In genomic region chr11:60455531-60456042, GRCh38 we compare ENCODE assay signal across 12 cellular contexts. TPM values are rescaled to one million over a fixed set of nuclear protein-coding genes. Genes with fewer than 3 reads are reported as not detected.
DNase-seq lines count a peak whose midpoint lies in the region; ATAC-seq and TF ChIP-seq lines count a peak whose summit lies in the region.
"Had no signal": no experiment of that assay in that cellular context is flagged by ENCODE, and none has a peak within 500 bp of the region (broad histone marks: within the 10 kb centered on the region; RNA-seq: fewer than 3 reads in every experiment).

Gene MS4A1, plus strand, starts transcription at chr11:60455847. Its CDS starts 6,528 bp downstream, at chr11:60462375.

- no peaks in the 10 kb centered on the region for H3K27me3 Mint-ChIP-seq in naive B cell
- peaks cover 6% of the 10 kb centered on the region for H3K27me3 Mint-ChIP-seq in mesothelial cell of epicardium (ENCODE audit: low read depth)

- DNase-seq in naive B cell (peak; percentile 95), mesothelial cell of epicardium (ENCODE audit: low spot score in 2 of 2, unreplicated experiment in 2 of 2) (no peak), OCI-M2 (lab: John Stamatoyannopoulos, UW; ENCODE audit: unreplicated experiment) (no peak), D341Med (ENCODE audit: low spot score) (no peak), NCI-H1417 (lab: John Stamatoyannopoulos, UW) (no peak)
- DNase-seq: activated CD8-positive, alpha-beta memory T cell treated with anti-CD3 and anti-CD28 coated beads for 24 hours; hypothalamus had no signal

- H3K36me3 Mint-ChIP-seq in naive B cell (peaks cover 28 to 33% of the 10 kb centered on the region in 2 donors), mesothelial cell of epicardium (no peaks in the 10 kb centered on the region)

- peak; percentile 80 for ATAC-seq in GM21526 (IDR thresholded peaks at IDR 0.05; ENCODE audit: low FRiP score, unreplicated experiment)
- ATAC-seq in HG03196 (IDR thresholded peaks at IDR 0.05; ENCODE audit: unreplicated experiment), result peak; percentile 84
- ATAC-seq in naive B cell (ENCODE audit: low read depth in 2 of 2), result peak; percentile 84 to 85

- peak within 1 kb of the TSS; percentile 94 to 99 (median 98) for H3K27ac Mint-ChIP-seq in naive B cell
- H3K27ac Mint-ChIP-seq in mesothelial cell of epicardium, result no peak within 1 kb of the TSS

- peaks cover 0 to 2% (median 0%) of the 10 kb centered on the region in 7 donors for H3K9me3 Mint-ChIP-seq in naive B cell
- H3K9me3 Mint-ChIP-seq in mesothelial cell of epicardium, result no peaks in the 10 kb centered on the region
- H3K9me3 Mint-ChIP-seq: neural crest cell had no signal

- no peak for TF ChIP-seq CTCF in mesothelial cell of epicardium (IDR thresholded peaks at IDR 0.05; ENCODE audit: unreplicated experiment)

- H3K4me3 Mint-ChIP-seq in naive B cell (peak within 1 kb of the TSS; percentile 93 to 100 (median 96)), mesothelial cell of epicardium (no peak within 1 kb of the TSS)
- H3K4me3 Mint-ChIP-seq: neural crest cell had no signal

- TF ChIP-seq POLR2A in GM18526 (IDR thresholded peaks at IDR 0.05; ENCODE audit: extremely low read depth, insufficient read length), result peak; percentile 89

- H3K4me1 Mint-ChIP-seq in naive B cell (peaks cover 56 to 58% (median 57%) of the 10 kb centered on the region in 3 donors), mesothelial cell of epicardium (no peaks in the 10 kb centered on the region)
- H3K4me1 Mint-ChIP-seq: neural crest cell had no signal

RNA-seq across cellular contexts. Expression of gene MS4A1, which starts in this region (rescaled TPM):
- 1,000 to 10,000 TPM in 1 of 6 donors, 100 to 1,000 TPM in 5; 910 to 1,188 (median 959) TPM for polyA plus RNA-seq in naive B cell (ENCODE audit: low read depth in 6 of 6)
- total RNA-seq in mesothelial cell of epicardium, result not detected in 3 replicates
- total RNA-seq: bronchial epithelial cell, neural crest cell had no signal
